Comparison of ENCODE assay signal across 15 cellular contexts in the genomic region with DNA sequence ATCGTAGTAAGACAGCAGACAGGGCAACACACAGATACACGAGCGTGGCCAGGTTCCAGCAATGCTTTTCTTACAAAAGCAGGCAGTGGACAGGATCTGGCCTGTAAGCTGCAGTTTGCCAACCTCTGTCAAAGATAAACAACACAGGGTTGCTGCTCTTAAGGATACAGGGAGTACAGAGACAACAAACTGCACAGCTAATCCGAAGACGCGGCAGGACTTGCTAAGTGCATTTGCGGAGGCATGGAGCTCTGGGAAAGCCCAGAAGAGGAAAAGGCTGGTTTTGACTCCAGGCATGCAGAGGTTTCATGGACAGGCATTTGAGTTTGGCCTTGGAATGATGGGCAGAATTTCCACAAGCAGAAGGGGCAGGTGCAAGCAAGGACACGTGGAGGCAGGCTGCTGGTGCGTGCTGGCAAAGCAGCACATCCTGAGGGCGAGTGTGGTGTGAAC. TPM values are rescaled to one million over a fixed set of nuclear protein-coding genes. Genes with fewer than 3 reads are reported as not detected.
DNase-seq lines count a peak whose midpoint lies in the region; TF ChIP-seq lines count a peak whose summit lies in the region.
"Had no signal": no experiment of that assay in that cellular context is flagged by ENCODE, and none has a peak within 500 bp of the region (broad histone marks: within the 10 kb centered on the region; RNA-seq: fewer than 3 reads in every experiment).

No MANE protein-coding gene starts in this region.

- H3K27ac ChIP-seq in adrenal gland (peak overlapping the region in 3 of 5 donors; percentile 23 to 42 (median 24)), sigmoid colon (peak overlapping the region in 2 of 4 donors; percentile 0 to 61)
- H3K27ac ChIP-seq: BLaER1, esophagus muscularis mucosa, transverse colon had no signal

- H3K4me1 ChIP-seq in adrenal gland (replicated peaks in 1 of 2) = peaks cover 20 to 32% of the 10 kb centered on the region in 2 donors
- H3K4me1 ChIP-seq in sigmoid colon = peaks cover 0 to 47% (median 35%) of the 10 kb centered on the region in 4 donors

- 37 to 52% (median 44%) methylated on average over 10 of the region's 10 CpGs for WGBS in adrenal gland, 4 donors
- 87 to 89% methylated on average over 10 of the region's 10 CpGs for WGBS in sigmoid colon, 2 donors

- H3K27me3 ChIP-seq in adrenal gland = no peaks in the 10 kb centered on the region
- no peaks in the 10 kb centered on the region for H3K27me3 ChIP-seq in sigmoid colon
- H3K27me3 ChIP-seq: BLaER1, dorsolateral prefrontal cortex, esophagus muscularis mucosa, transverse colon had no signal

- H3K36me3 ChIP-seq in adrenal gland (replicated peaks in 1 of 2) = no peaks in the 10 kb centered on the region
- peaks cover 0 to 13% (median 2%) of the 10 kb centered on the region in 4 donors for H3K36me3 ChIP-seq in sigmoid colon

- no peak for TF ChIP-seq CTCF in adrenal gland (IDR thresholded peaks at IDR 0.05)
- no peak for TF ChIP-seq CTCF in sigmoid colon (IDR thresholded peaks at IDR 0.05)
- no peak for TF ChIP-seq CTCF in foreskin fibroblast (IDR thresholded peaks at IDR 0.05; ENCODE audit: low read depth, low read length)

- no peak for TF ChIP-seq EP300 in sigmoid colon (IDR thresholded peaks at IDR 0.05)

- H3K9me3 ChIP-seq in adrenal gland (replicated peaks in 1 of 3) = no peaks in the 10 kb centered on the region
- H3K9me3 ChIP-seq in sigmoid colon = no peaks in the 10 kb centered on the region
- H3K9me3 ChIP-seq: BLaER1, esophagus muscularis mucosa, transverse colon had no signal

- H3K4me3 ChIP-seq in adrenal gland = no peak overlapping the region
- no peak overlapping the region for H3K4me3 ChIP-seq in sigmoid colon
- no peak overlapping the region for H3K4me3 ChIP-seq in foreskin fibroblast (ENCODE audit: low read depth in 1 of 2, low read length in 2 of 2)
- H3K4me3 ChIP-seq: BLaER1, dorsolateral prefrontal cortex, esophagus muscularis mucosa, transverse colon had no signal

- DNase-seq in SHP77 treated with DMSO at 0.1 percent for 48 hours (lab: John Stamatoyannopoulos, UW) (peak; percentile 16), adrenal gland (peak in 6 of 7 donors; percentile 56 to 92 (median 78)), islet precursor cell (peak; percentile 29), sigmoid colon (peak; percentile 72), SKM-1 (lab: John Stamatoyannopoulos, UW; ENCODE audit: unreplicated experiment) (no peak), retina (no peak), foreskin fibroblast (no peak)
- DNase-seq: dorsolateral prefrontal cortex; kidney glomerular epithelial cell; NCI-H1436; occipital lobe; stimulated activated CD4-positive, alpha-beta T cell treated with anti-CD3 and anti-CD28 coated beads, Interleukin-4, amount 100 ng/mL, for 4 hours; transverse colon had no signal

- intact Hi-C loops in adrenal gland (cut with DNase I) = no loop called here
- intact Hi-C loops in sigmoid colon (cut with DNase I) = no loop called here

- TF ChIP-seq POLR2A in adrenal gland (IDR thresholded peaks at IDR 0.05) = no peak
- no peak for TF ChIP-seq POLR2A in sigmoid colon (IDR thresholded peaks at IDR 0.05)

RNA-seq across cellular contexts. Expression of a gene that starts 24.4 kb away (rescaled TPM):
- total RNA-seq in adrenal gland (10 to 100 TPM in 6 of 8 donors, 1 to 10 TPM in 2; 6.5 to 15.8 (median 13.0) TPM), sigmoid colon (10 to 100 TPM in 2 of 4 donors, 1 to 10 TPM in 2; 7.2 to 14.3 (median 10.5) TPM)
- polyA plus RNA-seq in adrenal gland (10 to 100 TPM in 1 of 3 donors, 1 to 10 TPM in 2; 5.1 to 18.3 (median 9.5) TPM), sigmoid colon (10 to 100 TPM in 1 of 3 donors, 1 to 10 TPM in 2; 6.9 to 13.8 (median 8.4) TPM)

Comparison
In these comparisons a context has a peak if more than half of its experiments do, and no peak if none do; other contexts are left out.
1. DNase-seq: peak in SHP77 treated with DMSO at 0.1 percent for 48 hours (single experiment), adrenal gland (6 of 7), islet precursor cell (single experiment) and sigmoid colon (single experiment); none in SKM-1 (single experiment), retina (single experiment) and foreskin fibroblast (0 of 2).